Comparison of ENCODE assay signal across 8 cellular contexts in genomic region chr6:37155394-37156312, GRCh38. TPM values are rescaled to one million over a fixed set of nuclear protein-coding genes. Genes with fewer than 3 reads are reported as not detected.
A peak's percentile ranks its signal among the peaks of the same experiment; 100 is the strongest.
DNase-seq lines count a peak whose midpoint lies in the region; ATAC-seq, FAIRE-seq and TF ChIP-seq lines count a peak whose summit lies in the region.

No MANE protein-coding gene starts in this region.

- no peaks in the 10 kb centered on the region for H3K9me3 Mint-ChIP-seq in Calu3 (ENCODE audit: low read depth, unreplicated experiment)
- H3K9me3 Mint-ChIP-seq in astrocyte (ENCODE audit: unreplicated experiment), result no peaks in the 10 kb centered on the region

- peak overlapping the region; percentile 15 for H2AFZ ChIP-seq in astrocyte (ENCODE audit: low read depth, low read length)

- no peak overlapping the region for H3K4me3 ChIP-seq in astrocyte (ENCODE audit: insufficient read depth, low read depth, low read length)
- H3K4me3 ChIP-seq in vagina, result no peak overlapping the region
- no peak overlapping the region for H3K4me3 ChIP-seq in right atrium auricular region

- H3K4me1 Mint-ChIP-seq in Calu3 (ENCODE audit: low read depth, unreplicated experiment) (peaks cover 18% of the 10 kb centered on the region), astrocyte (ENCODE audit: low read depth, unreplicated experiment) (peaks cover 1% of the 10 kb centered on the region)

- no peaks in the 10 kb centered on the region for H3K27me3 ChIP-seq in astrocyte (ENCODE audit: insufficient read depth, low read length)
- H3K27me3 ChIP-seq in vagina, result no peaks in the 10 kb centered on the region
- no peaks in the 10 kb centered on the region for H3K27me3 ChIP-seq in right atrium auricular region

- no peak overlapping the region for H3K9ac ChIP-seq in astrocyte (ENCODE audit: low read length)

- intact Hi-C loops in Calu3 (cut with micrococcal nuclease; ENCODE audit: unreplicated experiment) (no loop called here), vagina (cut with DNase I) (no loop called here), left cardiac atrium (cut with DNase I) (no loop called here)

- H4K20me1 ChIP-seq in astrocyte (ENCODE audit: insufficient read depth, low read length), result no peaks in the 10 kb centered on the region

- H3K27me3 Mint-ChIP-seq in Calu3 (ENCODE audit: unreplicated experiment) (no peaks in the 10 kb centered on the region), astrocyte (ENCODE audit: low read depth, unreplicated experiment) (no peaks in the 10 kb centered on the region)

- TF ChIP-seq POLR2A in vagina (IDR thresholded peaks at IDR 0.05), result no peak

- peak overlapping the region; percentile 16 for H3K4me2 ChIP-seq in astrocyte (ENCODE audit: low read length)

- H3K36me3 Mint-ChIP-seq in Calu3 (ENCODE audit: insufficient read depth, unreplicated experiment) (no peaks in the 10 kb centered on the region), astrocyte (ENCODE audit: low read depth, unreplicated experiment) (no peaks in the 10 kb centered on the region)

- H3K79me2 ChIP-seq in astrocyte (ENCODE audit: insufficient read depth, low read length), result no peaks in the 10 kb centered on the region

- peak overlapping the region; percentile 49 for H3K4me3 Mint-ChIP-seq in Calu3 (ENCODE audit: low read depth, unreplicated experiment)
- H3K4me3 Mint-ChIP-seq in astrocyte (ENCODE audit: unreplicated experiment), result no peak overlapping the region

- H3K36me3 ChIP-seq in astrocyte (ENCODE audit: insufficient read depth, low read length), result no peaks in the 10 kb centered on the region
- no peaks in the 10 kb centered on the region for H3K36me3 ChIP-seq in vagina
- H3K36me3 ChIP-seq in right atrium auricular region, result no peaks in the 10 kb centered on the region

- no TSS peak for BruUV-seq in Calu3 (replicated peaks; lab: Mats Ljungman, UMichigan)

- H3K27ac ChIP-seq in astrocyte (ENCODE audit: low read depth, low read length) (no peak overlapping the region), vagina (no peak overlapping the region), right atrium auricular region (no peak overlapping the region)

- H3K9me3 ChIP-seq in astrocyte (ENCODE audit: insufficient read depth, low read depth, low read length) (no peaks in the 10 kb centered on the region), vagina (no peaks in the 10 kb centered on the region), right atrium auricular region (no peaks in the 10 kb centered on the region)

- H3K4me1 ChIP-seq in astrocyte (ENCODE audit: insufficient read depth, low read length) (peaks cover 4% of the 10 kb centered on the region), vagina (peaks cover 3% of the 10 kb centered on the region), right atrium auricular region (peaks cover 0 to 4% of the 10 kb centered on the region in 2 donors)

- FAIRE-seq in astrocyte (lab: Jason Lieb, UNC), result no peak

- DNase-seq in Calu3, result no peak
- DNase-seq in astrocyte (ENCODE audit: low read depth), result peak; percentile 50
- DNase-seq in stimulated activated naive CD8-positive, alpha-beta T cell treated with anti-CD3 and anti-CD28 coated beads, Interleukin-15, Interleukin-2, amounts not matched to agents 100 U/mL and 50 U/mL, for 24 hours, result peak; percentile 71
- no peak for DNase-seq in vagina (ENCODE audit: extremely low spot score in 2 of 2)
- DNase-seq in left cardiac atrium, result no peak
- DNase-seq in right atrium auricular region (ENCODE audit: low spot score), result no peak

- CTCF ChIA-PET in Calu3 (lab: Charles Lee), result interaction anchor here (0.6 kb wide), 1 partner anchor 13 kb away, joined by 6 read pairs; no protein-coding TSS in a partner anchor

- H3K27ac Mint-ChIP-seq in Calu3 (ENCODE audit: unreplicated experiment) (peak overlapping the region; percentile 12), astrocyte (ENCODE audit: unreplicated experiment) (peak overlapping the region; percentile 19)

- peak; percentile 91 for ATAC-seq in GM21381 (IDR thresholded peaks at IDR 0.05; ENCODE audit: unreplicated experiment)
- ATAC-seq in HG03575 (IDR thresholded peaks at IDR 0.05; ENCODE audit: extremely low read depth, insufficient number of reproducible peaks, low FRiP score, unreplicated experiment), result peak; percentile 69
- peak; percentile 82 for ATAC-seq in stimulated activated naive CD8-positive, alpha-beta T cell treated with anti-CD3 and anti-CD28 coated beads, Interleukin-15, Interleukin-2, amounts not matched to agents 100 U/mL and 50 U/mL, for 24 hours
- no peak for ATAC-seq in left cardiac atrium

- TF ChIP-seq CTCF in Calu3 (IDR thresholded peaks at IDR 0.05; ENCODE audit: unreplicated experiment) (no peak), astrocyte (IDR thresholded peaks at IDR 0.05; ENCODE audit: insufficient read depth, low read depth, low read length) (no peak), vagina (IDR thresholded peaks at IDR 0.05) (no peak), right atrium auricular region (IDR thresholded peaks at IDR 0.05) (no peak)

RNA-seq across cellular contexts. Expression of gene PIM1, which starts 14.3 kb away (rescaled TPM):
- 18.6 and 19.1 TPM in 2 replicates for total RNA-seq in Calu3 (2022)
- 29.0 and 32.1 TPM in 2 replicates for total RNA-seq in astrocyte
- 74.2 TPM for total RNA-seq in vagina
- total RNA-seq in left cardiac atrium, result 100 to 1,000 TPM in 1 of 2 donors, 10 to 100 TPM in 1; 41.7 to 101 TPM
- total RNA-seq in right atrium auricular region, result 10 to 100 TPM; 28.0 to 46.2 TPM

Comparison
In these comparisons a context has a peak if more than half of its experiments do, and no peak if none do; other contexts are left out.
1. DNase-seq: peak in astrocyte (single experiment) and stimulated activated naive CD8-positive, alpha-beta T cell treated with anti-CD3 and anti-CD28 coated beads, Interleukin-15, Interleukin-2, amounts not matched to agents 100 U/mL and 50 U/mL, for 24 hours (single experiment); none in Calu3 (single experiment), vagina (0 of 2), left cardiac atrium (single experiment) and right atrium auricular region (single experiment).
2. ATAC-seq: peak in GM21381 (single experiment), HG03575 (single experiment) and stimulated activated naive CD8-positive, alpha-beta T cell treated with anti-CD3 and anti-CD28 coated beads, Interleukin-15, Interleukin-2, amounts not matched to agents 100 U/mL and 50 U/mL, for 24 hours (single experiment); none in left cardiac atrium (0 of 2).